ENCODE assay signal across 1 cellular context in the genomic region with DNA sequence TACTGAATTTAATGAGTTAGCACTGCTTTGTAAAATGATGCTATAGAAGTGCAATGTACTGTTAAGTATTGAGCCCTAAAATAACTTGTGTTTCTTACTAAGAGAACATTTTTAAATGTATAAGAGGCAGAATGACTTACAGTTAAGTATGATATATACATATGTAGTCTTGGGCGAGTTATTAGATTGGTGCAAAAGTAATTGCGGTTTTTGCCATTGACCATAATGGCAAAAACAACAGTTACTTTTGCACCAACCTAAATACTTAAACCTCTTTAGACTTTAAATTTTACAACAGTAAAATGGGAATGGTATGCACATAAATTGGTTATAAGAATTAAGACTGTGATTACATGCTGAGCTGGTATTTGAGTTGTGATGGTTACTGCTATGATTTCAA.
TF ChIP-seq lines count a peak whose summit lies in the region.

No MANE protein-coding gene starts in this region.

TF ChIP-seq in HepG2, 621 proteins besides CTCF, POLR2A, EP300 and RAD21 (continued from another document):
- TF ChIP-seq, protein P1, sequence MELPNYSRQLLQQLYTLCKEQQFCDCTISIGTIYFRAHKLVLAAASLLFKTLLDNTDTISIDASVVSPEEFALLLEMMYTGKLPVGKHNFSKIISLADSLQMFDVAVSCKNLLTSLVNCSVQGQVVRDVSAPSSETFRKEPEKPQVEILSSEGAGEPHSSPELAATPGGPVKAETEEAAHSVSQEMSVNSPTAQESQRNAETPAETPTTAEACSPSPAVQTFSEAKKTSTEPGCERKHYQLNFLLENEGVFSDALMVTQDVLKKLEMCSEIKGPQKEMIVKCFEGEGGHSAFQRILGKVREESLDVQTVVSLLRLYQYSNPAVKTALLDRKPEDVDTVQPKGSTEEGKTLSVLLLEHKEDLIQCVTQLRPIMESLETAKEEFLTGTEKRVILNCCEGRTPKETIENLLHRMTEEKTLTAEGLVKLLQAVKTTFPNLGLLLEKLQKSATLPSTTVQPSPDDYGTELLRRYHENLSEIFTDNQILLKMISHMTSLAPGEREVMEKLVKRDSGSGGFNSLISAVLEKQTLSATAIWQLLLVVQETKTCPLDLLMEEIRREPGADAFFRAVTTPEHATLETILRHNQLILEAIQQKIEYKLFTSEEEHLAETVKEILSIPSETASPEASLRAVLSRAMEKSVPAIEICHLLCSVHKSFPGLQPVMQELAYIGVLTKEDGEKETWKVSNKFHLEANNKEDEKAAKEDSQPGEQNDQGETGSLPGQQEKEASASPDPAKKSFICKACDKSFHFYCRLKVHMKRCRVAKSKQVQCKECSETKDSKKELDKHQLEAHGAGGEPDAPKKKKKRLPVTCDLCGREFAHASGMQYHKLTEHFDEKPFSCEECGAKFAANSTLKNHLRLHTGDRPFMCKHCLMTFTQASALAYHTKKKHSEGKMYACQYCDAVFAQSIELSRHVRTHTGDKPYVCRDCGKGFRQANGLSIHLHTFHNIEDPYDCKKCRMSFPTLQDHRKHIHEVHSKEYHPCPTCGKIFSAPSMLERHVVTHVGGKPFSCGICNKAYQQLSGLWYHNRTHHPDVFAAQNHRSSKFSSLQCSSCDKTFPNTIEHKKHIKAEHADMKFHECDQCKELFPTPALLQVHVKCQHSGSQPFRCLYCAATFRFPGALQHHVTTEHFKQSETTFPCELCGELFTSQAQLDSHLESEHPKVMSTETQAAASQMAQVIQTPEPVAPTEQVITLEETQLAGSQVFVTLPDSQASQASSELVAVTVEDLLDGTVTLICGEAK (IDR thresholded peaks at IDR 0.05): peak; percentile 79
- TF ChIP-seq, protein P1 (CRISPR knock-in tag; IDR thresholded peaks at IDR 0.05): no peak
